8 cellular contexts compared by ENCODE assay signal in genomic region chr6:57316581-57317059, GRCh38.
DNase-seq lines count a peak whose midpoint lies in the region; ATAC-seq and TF ChIP-seq lines count a peak whose summit lies in the region.

No MANE protein-coding gene starts in this region.

- H3K27ac ChIP-seq in cingulate gyrus (ENCODE audit: low read depth, low read length) (peak overlapping the region; percentile 57), layer of hippocampus (ENCODE audit: low read depth, low read length) (peak overlapping the region; percentile 9)

- no peaks in the 10 kb centered on the region for H3K27me3 ChIP-seq in layer of hippocampus (ENCODE audit: control insufficient read depth, insufficient read depth, low read length)

- peak overlapping the region; percentile 83 for H3K4me3 ChIP-seq in AG10803 (ENCODE audit: low read length)

- DNase-seq in AG10803 (ENCODE audit: low read depth) (peak; percentile 89), NCI-H345 (lab: John Stamatoyannopoulos, UW) (peak; percentile 92)
- DNase-seq in activated CD4-positive, CD25-positive, alpha-beta regulatory T cell treated with anti-CD3 and anti-CD28 coated beads, Interleukin-2, amount 50 U/mL, for 72 hours, result peak; percentile 69
- peak; percentile 83 for DNase-seq in stimulated activated CD4-positive, alpha-beta T cell treated with anti-CD3 and anti-CD28 coated beads, Interleukin-1b, Interleukin-23, amount 100 ng/mL, for 48 hours

- peak; percentile 92 for ATAC-seq in GM18909 (IDR thresholded peaks at IDR 0.05; ENCODE audit: poor library complexity, unreplicated experiment)
- peak; percentile 89 for ATAC-seq in HG03175 (IDR thresholded peaks at IDR 0.05; ENCODE audit: unreplicated experiment)

- peak; percentile 82 for TF ChIP-seq CTCF in AG10803 (conservative IDR thresholded peaks at IDR 0.05; ENCODE audit: low read length)

Comparison
In these comparisons a context has a peak if more than half of its experiments do, and no peak if none do; other contexts are left out.
1. Peak in every context shown above with its lines: DNase-seq, ATAC-seq, H3K4me3 ChIP-seq and H3K27ac ChIP-seq.